In genomic region chr10:63629363-63630084, GRCh38 we compare ENCODE assay signal across 8 cellular contexts.
DNase-seq lines count a peak whose midpoint lies in the region; ATAC-seq and TF ChIP-seq lines count a peak whose summit lies in the region.

No MANE protein-coding gene starts in this region.

- TF ChIP-seq CTCF in GM23338 (conservative IDR thresholded peaks at IDR 0.05; ENCODE audit: low read depth in 2 of 2) (peak; percentile 90 to 95), foreskin fibroblast (IDR thresholded peaks at IDR 0.05; ENCODE audit: low read depth, low read length) (peak; percentile 72), neural crest cell (conservative IDR thresholded peaks at IDR 0.05) (peak; percentile 90), stomach (IDR thresholded peaks at IDR 0.05) (peak in 5 of 7 experiments; percentile 58 to 72 (median 71))

- H2AFZ ChIP-seq in GM23338: peak overlapping the region; percentile 53; the same call in 1 of the 2 replicates

- H3K36me3 Mint-ChIP-seq in GM23338 (ENCODE audit: low read depth) (no peaks in the 10 kb centered on the region), neural crest cell (ENCODE audit: low read depth) (no peaks in the 10 kb centered on the region)

- no peaks in the 10 kb centered on the region; the same call in 1 of the 2 replicates for H3F3A ChIP-seq in GM23338 (replicated peaks; ENCODE audit: low read depth)

- peak; percentile 64 for TF ChIP-seq EP300 in stomach (IDR thresholded peaks at IDR 0.05)

- peak; percentile 83 for ATAC-seq in GM23338

- H3K27ac Mint-ChIP-seq in GM23338: peak overlapping the region; percentile 96
- H3K27ac Mint-ChIP-seq in neural crest cell (ENCODE audit: unreplicated experiment): peak overlapping the region; percentile 68

- no peaks in the 10 kb centered on the region for H3K79me2 ChIP-seq in GM23338 (replicated peaks; ENCODE audit: insufficient read depth)

- H3K4me3 ChIP-seq in GM23338 (peak overlapping the region; percentile 57), foreskin fibroblast (ENCODE audit: low read depth in 1 of 2, low read length in 2 of 2) (peak overlapping the region; percentile 58 to 71), stomach (peak overlapping the region; percentile 61 to 67 (median 64))

- H3K4me3 Mint-ChIP-seq in GM23338: peak overlapping the region; percentile 71
- peak overlapping the region; percentile 95 for H3K4me3 Mint-ChIP-seq in neural crest cell

- intact Hi-C loops in stomach (cut with DNase I; ENCODE audit: low total_unique reads): no loop called here

- 0 to 1% (median 0%) methylated on average over 24 of the region's 24 CpGs for WGBS in stomach, 5 donors

- H3K27me3 Mint-ChIP-seq in GM23338 (ENCODE audit: insufficient read depth, low read depth, poor library complexity): peaks cover 6% of the 10 kb centered on the region
- H3K27me3 Mint-ChIP-seq in neural crest cell (ENCODE audit: low read depth): no peaks in the 10 kb centered on the region

- H3K4me1 ChIP-seq in GM23338 (ENCODE audit: insufficient read depth) (peaks cover 25% of the 10 kb centered on the region), stomach (peaks cover 21 to 37% (median 27%) of the 10 kb centered on the region in 4 donors)

- H3K27me3 ChIP-seq in GM23338 (ENCODE audit: insufficient read depth) (no peaks in the 10 kb centered on the region), stomach (no peaks in the 10 kb centered on the region)

- no peaks in the 10 kb centered on the region for H3K9me3 ChIP-seq in stomach

- no peak for TF ChIP-seq POLR2A in stomach (IDR thresholded peaks at IDR 0.05)

- peak; percentile 99 for DNase-seq in EH (ENCODE audit: low read depth)
- peak; percentile 99 for DNase-seq in GM23338 (ENCODE audit: low spot score)
- peak; percentile 97 for DNase-seq in Kasumi-1 (lab: John Stamatoyannopoulos, UW)
- peak; percentile 90 for DNase-seq in RPMI8226
- peak; percentile 69 for DNase-seq in activated gamma-delta T cell treated with Interleukin-2 at 50 U/mL for 16 hours
- DNase-seq in foreskin fibroblast: peak; percentile 99 to 100
- peak; percentile 79 for DNase-seq in neural crest cell (ENCODE audit: low read depth, low spot score)
- peak; percentile 94 for DNase-seq in stomach

- no peaks in the 10 kb centered on the region for H3K9me2 ChIP-seq in GM23338 (ENCODE audit: insufficient read depth)

- H3K36me3 ChIP-seq in GM23338 (ENCODE audit: insufficient read depth) (no peaks in the 10 kb centered on the region), stomach (no peaks in the 10 kb centered on the region)

- H3K4me2 ChIP-seq in GM23338: peak overlapping the region; percentile 79

- H3K27ac ChIP-seq in GM23338 (ENCODE audit: low read depth) (peak overlapping the region; percentile 100), stomach (peak overlapping the region; percentile 89 to 100 (median 99))

- H3K9me3 Mint-ChIP-seq in GM23338: no peaks in the 10 kb centered on the region
- no peaks in the 10 kb centered on the region for H3K9me3 Mint-ChIP-seq in neural crest cell

- H3K4me1 Mint-ChIP-seq in GM23338 (peaks cover 56% of the 10 kb centered on the region), neural crest cell (peaks cover 29% of the 10 kb centered on the region)

- no peaks in the 10 kb centered on the region for H4K20me1 ChIP-seq in GM23338 (replicated peaks; ENCODE audit: insufficient read depth)

TF ChIP-seq in GM23338, 12 proteins besides CTCF, POLR2A, EP300 and RAD21:
- TF ChIP-seq STAT1 (IDR thresholded peaks at IDR 0.05; ENCODE audit: unreplicated experiment) (no peak), ZNF462 (CRISPR knock-in tag; IDR thresholded peaks at IDR 0.05) (peak; percentile 20; the same call in 1 of the 2 replicates), NANOG (IDR thresholded peaks at IDR 0.05; ENCODE audit: borderline replicate concordance) (peak; percentile 30; the same call in 1 of the 2 replicates), EZH2phosphoT487 (IDR thresholded peaks at IDR 0.05; ENCODE audit: unreplicated experiment) (no peak), CREB1 (CRISPR knock-in tag; IDR thresholded peaks at IDR 0.05; ENCODE audit: low read depth) (peak; percentile 18; the same call in 1 of the 2 replicates)

Comparison
In these comparisons a context has a peak if more than half of its experiments do, and no peak if none do; other contexts are left out.
1. Peak in every context shown above with its lines: DNase-seq, ATAC-seq, H3K4me3 ChIP-seq and H3K27ac ChIP-seq.